Comparison of ENCODE assay signal across 8 cellular contexts in the genomic region with DNA sequence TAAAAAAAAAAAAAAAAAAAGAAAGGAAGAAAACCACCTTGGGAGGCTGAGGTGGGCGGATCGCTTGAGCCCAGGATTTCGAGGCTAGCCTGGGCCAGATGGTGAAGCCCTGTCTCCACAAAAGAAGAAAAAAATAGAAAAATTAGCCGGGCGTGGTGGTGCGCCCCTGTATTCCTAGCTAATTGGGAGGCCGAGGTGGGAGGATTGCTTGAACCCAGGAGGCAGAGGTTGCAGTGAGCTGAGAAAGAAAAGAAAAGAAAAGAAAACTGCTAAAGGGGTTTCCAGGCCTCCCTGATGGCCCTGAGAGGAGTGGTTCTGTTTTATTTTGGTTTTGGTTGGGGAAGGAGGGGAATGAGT. TPM values are rescaled to one million over a fixed set of nuclear protein-coding genes. Genes with fewer than 3 reads are reported as not detected.
DNase-seq lines count a peak whose midpoint lies in the region; ATAC-seq lines count a peak whose summit lies in the region.

No MANE protein-coding gene starts in this region.

- peak overlapping the region; percentile 95 for H3K4me3 Mint-ChIP-seq in activated CD4-positive, alpha-beta T cell treated with anti-CD3 and anti-CD28 coated beads, Interleukin-2, amount 10 ng/mL, durations not matched to agents 24 days and 14 days
- peak overlapping the region; percentile 93 for H3K4me3 Mint-ChIP-seq in activated T-helper 1 cell treated with anti-CD3 and anti-CD28 coated beads, Interleukin-12 subunit alpha, Interleukin-12 subunit beta, Interleukin-2, Interleukin-4 antibody, amounts not matched to agents 30 ng/mL and 10 ng/mL and 1 ng/mL, durations not matched to agents 14 hours and 24 hours and 36 hours
- H3K4me3 Mint-ChIP-seq in immature natural killer cell, result peak overlapping the region; percentile 92 to 97 (median 97)

- H3K36me3 ChIP-seq in subcutaneous abdominal adipose tissue (ENCODE audit: control insufficient read depth in 5 of 5, insufficient read depth in 5 of 5, low read length in 5 of 5), result peaks cover 0 to 18% (median 12%) of the 10 kb centered on the region in 5 donors

- no peaks in the 10 kb centered on the region for H3K27me3 ChIP-seq in subcutaneous abdominal adipose tissue (ENCODE audit: control insufficient read depth in 5 of 5, insufficient read depth in 4 of 5, low read length in 5 of 5)

- no peaks in the 10 kb centered on the region for H3K9me3 ChIP-seq in subcutaneous abdominal adipose tissue (ENCODE audit: control insufficient read depth in 5 of 5, low read length in 5 of 5)

- peaks cover 31% of the 10 kb centered on the region for H3K4me1 Mint-ChIP-seq in activated CD4-positive, alpha-beta T cell treated with anti-CD3 and anti-CD28 coated beads, Interleukin-2, amount 10 ng/mL, durations not matched to agents 24 days and 14 days
- peaks cover 33% of the 10 kb centered on the region for H3K4me1 Mint-ChIP-seq in activated T-helper 1 cell treated with anti-CD3 and anti-CD28 coated beads, Interleukin-12 subunit alpha, Interleukin-12 subunit beta, Interleukin-2, Interleukin-4 antibody, amounts not matched to agents 30 ng/mL and 10 ng/mL and 1 ng/mL, durations not matched to agents 14 hours and 24 hours and 36 hours (ENCODE audit: low read depth)
- H3K4me1 Mint-ChIP-seq in immature natural killer cell, result peaks cover 50 to 61% of the 10 kb centered on the region in 2 donors

- no peak for ATAC-seq in HG02885 (IDR thresholded peaks at IDR 0.05; ENCODE audit: poor library complexity, unreplicated experiment)

- no peak overlapping the region for H3K27ac ChIP-seq in subcutaneous abdominal adipose tissue (ENCODE audit: low read depth, low read length)

- H3K4me1 ChIP-seq in subcutaneous abdominal adipose tissue (ENCODE audit: control insufficient read depth in 5 of 5, insufficient read depth in 5 of 5, low read length in 5 of 5), result peaks cover 6 to 32% (median 24%) of the 10 kb centered on the region in 5 donors

- peak overlapping the region in 1 of 5 donors; percentile 82 for H3K9ac ChIP-seq in subcutaneous abdominal adipose tissue (ENCODE audit: low read length in 5 of 5)

- H3K36me3 Mint-ChIP-seq in activated CD4-positive, alpha-beta T cell treated with anti-CD3 and anti-CD28 coated beads, Interleukin-2, amount 10 ng/mL, durations not matched to agents 24 days and 14 days (ENCODE audit: low read depth), result peaks cover 39% of the 10 kb centered on the region
- peaks cover 21% of the 10 kb centered on the region for H3K36me3 Mint-ChIP-seq in activated T-helper 1 cell treated with anti-CD3 and anti-CD28 coated beads, Interleukin-12 subunit alpha, Interleukin-12 subunit beta, Interleukin-2, Interleukin-4 antibody, amounts not matched to agents 30 ng/mL and 10 ng/mL and 1 ng/mL, durations not matched to agents 14 hours and 24 hours and 36 hours (ENCODE audit: low read depth)
- H3K36me3 Mint-ChIP-seq in immature natural killer cell, result peaks cover 3 to 4% (median 4%) of the 10 kb centered on the region in 3 donors

- H3K27ac Mint-ChIP-seq in activated CD4-positive, alpha-beta T cell treated with anti-CD3 and anti-CD28 coated beads, Interleukin-2, amount 10 ng/mL, durations not matched to agents 24 days and 14 days, result peak overlapping the region; percentile 62
- H3K27ac Mint-ChIP-seq in activated T-helper 1 cell treated with anti-CD3 and anti-CD28 coated beads, Interleukin-12 subunit alpha, Interleukin-12 subunit beta, Interleukin-2, Interleukin-4 antibody, amounts not matched to agents 30 ng/mL and 10 ng/mL and 1 ng/mL, durations not matched to agents 14 hours and 24 hours and 36 hours, result peak overlapping the region; percentile 76
- peak overlapping the region; percentile 99 to 100 (median 99) for H3K27ac Mint-ChIP-seq in immature natural killer cell

- no peak for DNase-seq in activated CD4-positive, alpha-beta T cell treated with anti-CD3 and anti-CD28 coated beads, Interleukin-2, amount 10 ng/mL, durations not matched to agents 24 days and 14 days
- DNase-seq in activated CD4-positive, alpha-beta T cell treated with anti-CD3 and anti-CD28 coated beads for 1 hour, result no peak
- no peak for DNase-seq in activated T-helper 1 cell treated with anti-CD3 and anti-CD28 coated beads, Interleukin-12 subunit alpha, Interleukin-12 subunit beta, Interleukin-2, Interleukin-4 antibody, amounts not matched to agents 30 ng/mL and 10 ng/mL and 1 ng/mL, durations not matched to agents 14 hours and 24 hours and 36 hours (ENCODE audit: low spot score)
- DNase-seq in immature natural killer cell (no peak), NOMO-1 treated with DMSO at 0.1 percent for 48 hours (lab: John Stamatoyannopoulos, UW; ENCODE audit: unreplicated experiment) (no peak)
- DNase-seq in central memory CD4-positive, alpha-beta T cell, result no peak

- intact Hi-C loops in activated CD4-positive, alpha-beta T cell treated with anti-CD3 and anti-CD28 coated beads, Interleukin-2, amount 10 ng/mL, durations not matched to agents 24 days and 14 days (cut with micrococcal nuclease), result loop anchor here (5.0 kb wide), 1 partner anchor 89 kb away; no protein-coding TSS in a partner anchor
- intact Hi-C loops in activated T-helper 1 cell treated with anti-CD3 and anti-CD28 coated beads, Interleukin-12 subunit alpha, Interleukin-12 subunit beta, Interleukin-2, Interleukin-4 antibody, amounts not matched to agents 30 ng/mL and 10 ng/mL and 1 ng/mL, durations not matched to agents 14 hours and 24 hours and 36 hours (cut with micrococcal nuclease), result loop anchor here (5.0 kb wide), 1 partner anchor 434 kb away; a partner anchor contains a TSS

- H3K4me3 ChIP-seq in subcutaneous abdominal adipose tissue (ENCODE audit: low read depth in 1 of 5, low read length in 5 of 5), result peak overlapping the region; percentile 81 to 98 (median 86)

- H3K27me3 Mint-ChIP-seq in activated CD4-positive, alpha-beta T cell treated with anti-CD3 and anti-CD28 coated beads, Interleukin-2, amount 10 ng/mL, durations not matched to agents 24 days and 14 days, result peaks cover 2% of the 10 kb centered on the region
- H3K27me3 Mint-ChIP-seq in activated T-helper 1 cell treated with anti-CD3 and anti-CD28 coated beads, Interleukin-12 subunit alpha, Interleukin-12 subunit beta, Interleukin-2, Interleukin-4 antibody, amounts not matched to agents 30 ng/mL and 10 ng/mL and 1 ng/mL, durations not matched to agents 14 hours and 24 hours and 36 hours (ENCODE audit: insufficient read depth), result peaks cover 6% of the 10 kb centered on the region
- H3K27me3 Mint-ChIP-seq in immature natural killer cell (ENCODE audit: low read depth in 3 of 3), result peaks cover 14 to 17% (median 16%) of the 10 kb centered on the region in 3 donors

- peaks cover 9% of the 10 kb centered on the region for H3K9me3 Mint-ChIP-seq in activated CD4-positive, alpha-beta T cell treated with anti-CD3 and anti-CD28 coated beads, Interleukin-2, amount 10 ng/mL, durations not matched to agents 24 days and 14 days
- peaks cover 8% of the 10 kb centered on the region for H3K9me3 Mint-ChIP-seq in activated T-helper 1 cell treated with anti-CD3 and anti-CD28 coated beads, Interleukin-12 subunit alpha, Interleukin-12 subunit beta, Interleukin-2, Interleukin-4 antibody, amounts not matched to agents 30 ng/mL and 10 ng/mL and 1 ng/mL, durations not matched to agents 14 hours and 24 hours and 36 hours
- no peaks in the 10 kb centered on the region for H3K9me3 Mint-ChIP-seq in immature natural killer cell

RNA-seq across cellular contexts. Expression of a gene that starts 0.7 kb away (rescaled TPM):
- total RNA-seq in activated CD4-positive, alpha-beta T cell treated with anti-CD3 and anti-CD28 coated beads, Interleukin-2, amount 10 ng/mL, durations not matched to agents 24 days and 14 days, result 13.1 and 14.2 TPM in 2 replicates
- total RNA-seq in activated T-helper 1 cell treated with anti-CD3 and anti-CD28 coated beads, Interleukin-12 subunit alpha, Interleukin-12 subunit beta, Interleukin-2, Interleukin-4 antibody, amounts not matched to agents 30 ng/mL and 10 ng/mL and 1 ng/mL, durations not matched to agents 14 hours and 24 hours and 36 hours, result 10.1 and 11.8 TPM in 2 replicates
- 1 to 10 TPM; 2.9 to 7.7 (median 5.2) TPM for polyA plus RNA-seq in immature natural killer cell

RNA-seq across cellular contexts. Expression of a gene that starts 1.4 kb away (rescaled TPM):
- 66.1 and 70.0 TPM in 2 replicates for total RNA-seq in activated CD4-positive, alpha-beta T cell treated with anti-CD3 and anti-CD28 coated beads, Interleukin-2, amount 10 ng/mL, durations not matched to agents 24 days and 14 days
- 66.7 and 69.4 TPM in 2 replicates for total RNA-seq in activated T-helper 1 cell treated with anti-CD3 and anti-CD28 coated beads, Interleukin-12 subunit alpha, Interleukin-12 subunit beta, Interleukin-2, Interleukin-4 antibody, amounts not matched to agents 30 ng/mL and 10 ng/mL and 1 ng/mL, durations not matched to agents 14 hours and 24 hours and 36 hours
- polyA plus RNA-seq in immature natural killer cell, result 100 to 1,000 TPM in 2 of 3 donors, 10 to 100 TPM in 1; 89.8 to 116 (median 106) TPM
